In the genomic region with DNA sequence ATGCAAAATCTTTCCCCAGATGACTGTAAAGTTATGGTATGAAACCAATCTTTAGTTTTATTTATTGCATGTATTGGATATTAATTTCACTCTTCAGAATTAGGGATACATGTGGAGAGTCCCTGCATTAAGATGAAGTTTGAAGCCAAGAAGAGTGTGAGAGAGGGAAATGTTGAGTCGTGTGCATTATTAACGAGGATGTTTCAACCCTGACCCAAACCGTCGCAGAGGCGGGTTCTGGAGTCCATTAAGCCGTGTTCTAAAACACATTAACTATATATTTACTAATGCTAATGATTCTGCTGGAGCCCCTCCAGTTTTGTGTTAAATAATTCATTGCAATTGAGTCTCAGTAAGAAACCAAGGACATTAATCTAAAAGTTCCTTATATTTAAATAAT, we compare ENCODE assay signal across 11 cellular contexts. TPM values are rescaled to one million over a fixed set of nuclear protein-coding genes. Genes with fewer than 3 reads are reported as not detected.
DNase-seq lines count a peak whose midpoint lies in the region; ATAC-seq and TF ChIP-seq lines count a peak whose summit lies in the region.
"Had no signal": no experiment of that assay in that cellular context is flagged by ENCODE, and none has a peak within 500 bp of the region (broad histone marks: within the 10 kb centered on the region; RNA-seq: fewer than 3 reads in every experiment).

No MANE protein-coding gene starts in this region.

- H3K79me2 ChIP-seq in hepatocyte = peaks cover 55% of the 10 kb centered on the region

- peak overlapping the region; percentile 90 for H3K4me2 ChIP-seq in hepatocyte

- WGBS in hepatocyte (ENCODE audit: low lambda C conversion rate, missing lambda C conversion rate) = 43% methylated on average over 6 of the region's 6 CpGs
- WGBS in stomach, 5 donors = 15 to 27% (median 18%) methylated on average over 6 of the region's 6 CpGs

- TF ChIP-seq CTCF in cardiac muscle cell (IDR thresholded peaks at IDR 0.05; ENCODE audit: low read depth, low read length) = no peak
- no peak for TF ChIP-seq CTCF in WI38 (IDR thresholded peaks at IDR 0.05; ENCODE audit: low read depth, low read length)
- no peak for TF ChIP-seq CTCF in hepatocyte (IDR thresholded peaks at IDR 0.05; ENCODE audit: poor library complexity)
- no peak for TF ChIP-seq CTCF in stomach (IDR thresholded peaks at IDR 0.05)

- H3K4me1 ChIP-seq in cardiac muscle cell (ENCODE audit: low read depth) (peaks cover 14% of the 10 kb centered on the region), hepatocyte (ENCODE audit: insufficient read depth) (no peaks in the 10 kb centered on the region), stomach (peaks cover 0 to 48% (median 20%) of the 10 kb centered on the region in 4 donors)

- H4K20me1 ChIP-seq in hepatocyte (ENCODE audit: insufficient read depth, poor library complexity, severe bottlenecking) = peaks cover 7% of the 10 kb centered on the region

- DNase-seq in cardiac muscle cell (ENCODE audit: low read depth in 1 of 2, low spot score in 1 of 2) (peak in 1 of 2 donors; percentile 25), Right ventricle myocardium superior (no peak), hepatocyte (ENCODE audit: low spot score) (no peak), stomach (no peak), germinal center (ENCODE audit: low spot score) (no peak)
- DNase-seq: PC-9, transverse colon had no signal

- TF ChIP-seq POLR2A in stomach (IDR thresholded peaks at IDR 0.05) = no peak

- H3K36me3 ChIP-seq in cardiac muscle cell (no peaks in the 10 kb centered on the region), hepatocyte (replicated peaks; ENCODE audit: insufficient read depth, low read depth) (no peaks in the 10 kb centered on the region), stomach (no peaks in the 10 kb centered on the region)
- H3K36me3 ChIP-seq: ascending aorta, transverse colon had no signal

- H3K27me3 ChIP-seq in cardiac muscle cell = no peaks in the 10 kb centered on the region
- no peaks in the 10 kb centered on the region for H3K27me3 ChIP-seq in hepatocyte
- no peaks in the 10 kb centered on the region for H3K27me3 ChIP-seq in stomach
- H3K27me3 ChIP-seq: ascending aorta had no signal

- TF ChIP-seq EP300 in stomach (IDR thresholded peaks at IDR 0.05) = no peak

- intact Hi-C loops in Right ventricle myocardium superior (cut with DNase I) (loop anchor here (10.0 kb wide), 1 partner anchor 127 kb away; no protein-coding TSS in a partner anchor), stomach (cut with DNase I; ENCODE audit: low total_unique reads) (no loop called here)

- H2AFZ ChIP-seq in hepatocyte = no peak overlapping the region

- H3K9me2 ChIP-seq in hepatocyte (replicated peaks; ENCODE audit: insufficient read depth) = no peaks in the 10 kb centered on the region

- no peak overlapping the region for H3K27ac ChIP-seq in cardiac muscle cell
- H3K27ac ChIP-seq in hepatocyte = no peak overlapping the region
- H3K27ac ChIP-seq in stomach = no peak overlapping the region
- H3K27ac ChIP-seq: ascending aorta, PC-9, transverse colon had no signal

- H3K9me3 ChIP-seq in cardiac muscle cell (ENCODE audit: low read depth) (no peaks in the 10 kb centered on the region), hepatocyte (ENCODE audit: low read depth) (no peaks in the 10 kb centered on the region), stomach (no peaks in the 10 kb centered on the region)
- H3K9me3 ChIP-seq: ascending aorta, transverse colon had no signal

- H3K4me3 ChIP-seq in cardiac muscle cell (peak overlapping the region; percentile 90), WI38 (ENCODE audit: low read depth, low read length) (peak overlapping the region; percentile 79), hepatocyte (peak overlapping the region; percentile 88), stomach (peak overlapping the region; percentile 79 to 94 (median 84))

- ATAC-seq in Right ventricle myocardium superior (ENCODE audit: poor library complexity) = no peak
- no peak for ATAC-seq in HG03439 (IDR thresholded peaks at IDR 0.05; ENCODE audit: unreplicated experiment)
- ATAC-seq in GM19397 (IDR thresholded peaks at IDR 0.05; ENCODE audit: unreplicated experiment) = no peak

RNA-seq across cellular contexts. Expression of a gene that starts 1.8 kb away (rescaled TPM):
- total RNA-seq in cardiac muscle cell (20.6 and 22.5 TPM in 2 replicates), Right ventricle myocardium superior (24.2 TPM), hepatocyte (20.7 and 23.5 TPM in 2 replicates), stomach (10 to 100 TPM in 4 of 5 donors, under 1 TPM in 1; 0.58 to 43.9 (median 12.8) TPM)
- polyA plus RNA-seq in cardiac muscle cell (23.1 and 27.9 TPM in 2 replicates), hepatocyte (8.6 and 15.2 TPM in 2 replicates), stomach (10 to 100 TPM in 1 of 3 donors, 1 to 10 TPM in 2; 3.0 to 14.2 (median 8.3) TPM)
